Comparison of ENCODE assay signal across 8 cellular contexts in genomic region chr18:46334200-46334553, GRCh38.
DNase-seq lines count a peak whose midpoint lies in the region; ATAC-seq and TF ChIP-seq lines count a peak whose summit lies in the region.

No MANE protein-coding gene starts in this region.

- H3K36me3 ChIP-seq in ES-I3 (ENCODE audit: insufficient read depth, low read length) (no peaks in the 10 kb centered on the region), Peyer's patch (no peaks in the 10 kb centered on the region), psoas muscle (ENCODE audit: insufficient read depth in 1 of 2, low read depth in 1 of 2) (no peaks in the 10 kb centered on the region)

- no peak for TF ChIP-seq POLR2A in Peyer's patch (IDR thresholded peaks at IDR 0.05)

- H3K27me3 ChIP-seq in Peyer's patch = no peaks in the 10 kb centered on the region
- no peaks in the 10 kb centered on the region for H3K27me3 ChIP-seq in psoas muscle (ENCODE audit: insufficient read depth in 3 of 3, low read length in 2 of 3)

- H3K9me3 ChIP-seq in ES-I3 (ENCODE audit: control insufficient read depth, insufficient read depth, low read length) (no peaks in the 10 kb centered on the region), Peyer's patch (no peaks in the 10 kb centered on the region), psoas muscle (no peaks in the 10 kb centered on the region)

- TF ChIP-seq CTCF in Peyer's patch (IDR thresholded peaks at IDR 0.05) (no peak), fibroblast of mammary gland (conservative IDR thresholded peaks at IDR 0.05; ENCODE audit: control insufficient read depth, insufficient read depth, low read depth, low read length) (no peak), psoas muscle (IDR thresholded peaks at IDR 0.05) (no peak)

- intact Hi-C loops in psoas muscle (cut with DNase I) = loop anchor here in 1 of 2 donors (2.0 to 5.0 kb wide), 2 partner anchors 47 to 79 kb away; no protein-coding TSS in a partner anchor

- H3K27ac ChIP-seq in Peyer's patch = no peak overlapping the region
- H3K27ac ChIP-seq in psoas muscle = peak overlapping the region; percentile 47

- peak in 1 of 3 donors; percentile 32 for DNase-seq in Peyer's patch
- DNase-seq in fibroblast of mammary gland (ENCODE audit: low read depth) = no peak
- no peak for DNase-seq in psoas muscle
- DNase-seq in NCI-H345 (lab: John Stamatoyannopoulos, UW) = no peak

- ATAC-seq in psoas muscle (peak in 2 of 4 donors; percentile 39 to 49), HG02981 (IDR thresholded peaks at IDR 0.05; ENCODE audit: unreplicated experiment) (no peak), GM19324 (IDR thresholded peaks at IDR 0.05; ENCODE audit: low FRiP score, unreplicated experiment) (no peak), GM19023 (IDR thresholded peaks at IDR 0.05; ENCODE audit: unreplicated experiment) (no peak)

- H3K4me3 ChIP-seq in Peyer's patch (peak overlapping the region; percentile 5 to 53 (median 44)), fibroblast of mammary gland (ENCODE audit: control insufficient read depth, low read depth, low read length) (peak overlapping the region; percentile 15), psoas muscle (peak overlapping the region; percentile 75)

- H3K9ac ChIP-seq in ES-I3 (ENCODE audit: low read depth, low read length) = peak overlapping the region; percentile 60; the same call in 1 of the 2 replicates

- peaks cover 16% of the 10 kb centered on the region for H3K4me1 ChIP-seq in ES-I3 (ENCODE audit: insufficient read depth, low read length)
- H3K4me1 ChIP-seq in Peyer's patch = peaks cover 0 to 22% (median 3%) of the 10 kb centered on the region in 4 donors
- H3K4me1 ChIP-seq in psoas muscle = peaks cover 11% of the 10 kb centered on the region

- WGBS in psoas muscle, 3 donors = 0 to 1% (median 1%) methylated on average over 15 to 45 of the region's 45 CpGs

Comparison
In these comparisons a context has a peak if more than half of its experiments do, and no peak if none do; other contexts are left out.
1. H3K4me3 ChIP-seq: peak in every context shown above with its lines; median percentile 75 in psoas muscle; 44 in Peyer's patch; 15 in fibroblast of mammary gland.